In the genomic region with DNA sequence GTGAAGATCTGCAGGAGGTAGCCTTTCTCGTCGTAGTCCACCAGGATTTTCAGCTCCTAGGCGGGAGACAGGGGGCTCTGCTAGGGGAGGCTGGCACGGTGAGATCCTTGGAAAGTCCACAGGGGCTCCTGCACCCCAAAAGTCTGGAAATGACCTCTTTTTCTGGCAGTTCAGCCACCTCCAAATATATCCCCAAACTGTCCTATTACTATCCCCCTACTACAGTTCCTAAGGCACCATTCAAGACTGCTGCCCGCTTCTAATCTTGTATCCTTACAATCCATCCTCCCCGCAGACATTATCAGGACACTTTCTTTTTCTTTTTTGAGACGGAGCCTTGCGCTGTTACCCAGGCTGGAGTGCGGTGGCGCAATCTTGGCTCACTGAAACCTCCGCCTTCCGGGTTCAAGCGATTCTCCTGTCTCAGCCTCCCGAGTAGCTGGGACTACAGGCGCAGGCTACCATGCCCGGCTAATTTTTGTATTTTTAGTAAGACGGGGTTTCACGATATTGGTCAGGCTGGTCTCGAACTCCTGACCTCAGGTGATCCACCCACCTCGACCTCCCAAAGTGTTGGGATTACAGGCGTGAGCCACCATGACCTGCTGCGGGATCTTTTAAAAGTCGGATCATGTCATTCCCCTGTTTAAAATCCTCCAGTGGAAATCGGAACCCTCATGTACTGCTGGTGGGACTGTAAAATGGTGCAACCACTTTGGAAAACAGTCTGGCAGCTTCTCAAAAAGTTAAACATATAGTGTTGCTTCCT, we compare ENCODE assay signal across 1 cellular context.
TF ChIP-seq lines count a peak whose summit lies in the region.

No MANE protein-coding gene starts in this region.

TF ChIP-seq in endothelial cell of umbilical vein, 7 proteins besides CTCF, POLR2A, EP300 and RAD21:
- TF ChIP-seq GATA2 (IDR thresholded peaks at IDR 0.05; ENCODE audit: insufficient read depth, insufficient read length, low read depth, low read length) (no peak), JUN (IDR thresholded peaks at IDR 0.05; ENCODE audit: borderline replicate concordance, insufficient read depth, insufficient read length, low read depth) (no peak), POLR2AphosphoS5 (IDR thresholded peaks at IDR 0.05; ENCODE audit: insufficient read depth, low read depth, low read length) (no peak), EZH2 (IDR thresholded peaks at IDR 0.05; ENCODE audit: borderline replicate concordance, low read depth, low read length, severe bottlenecking) (no peak), MYC (IDR thresholded peaks at IDR 0.05; ENCODE audit: low read depth, low read length) (no peak), FOS (IDR thresholded peaks at IDR 0.05; ENCODE audit: borderline replicate concordance, insufficient read depth, low read length) (no peak)
- TF ChIP-seq, protein P1, sequence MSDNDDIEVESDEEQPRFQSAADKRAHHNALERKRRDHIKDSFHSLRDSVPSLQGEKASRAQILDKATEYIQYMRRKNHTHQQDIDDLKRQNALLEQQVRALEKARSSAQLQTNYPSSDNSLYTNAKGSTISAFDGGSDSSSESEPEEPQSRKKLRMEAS (IDR thresholded peaks at IDR 0.05; ENCODE audit: insufficient read depth, insufficient read length), result no peak
